In the genomic region with DNA sequence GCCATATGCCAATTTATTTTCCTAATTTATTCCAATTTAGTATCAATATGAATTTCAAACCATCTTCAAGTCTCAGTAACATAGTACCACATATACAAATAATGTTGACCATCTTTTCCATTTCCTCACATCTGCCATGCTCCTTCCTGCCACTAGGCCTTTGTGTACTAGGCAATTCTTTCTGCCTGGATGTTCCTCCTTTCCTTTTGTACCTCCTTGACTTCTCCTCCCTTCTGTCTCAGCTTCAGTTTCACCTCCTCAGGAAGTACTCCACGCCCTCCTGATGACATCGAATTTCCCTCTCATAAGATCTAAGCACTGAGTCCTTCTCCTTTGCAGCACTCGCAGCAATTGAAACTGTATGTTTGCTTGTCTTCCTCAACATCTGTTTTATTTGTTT, we compare ENCODE assay signal across 9 cellular contexts. TPM values are rescaled to one million over a fixed set of nuclear protein-coding genes. Genes with fewer than 3 reads are reported as not detected.
DNase-seq lines count a peak whose midpoint lies in the region; ATAC-seq, FAIRE-seq and TF ChIP-seq lines count a peak whose summit lies in the region.
"Had no signal": no experiment of that assay in that cellular context is flagged by ENCODE, and none has a peak within 500 bp of the region (broad histone marks: within the 10 kb centered on the region; RNA-seq: fewer than 3 reads in every experiment).

No MANE protein-coding gene starts in this region.

- H3K27me3 ChIP-seq in breast epithelium = no peaks in the 10 kb centered on the region
- no peaks in the 10 kb centered on the region for H3K27me3 ChIP-seq in kidney epithelial cell (ENCODE audit: control insufficient read depth, insufficient read depth, low read length)
- no peaks in the 10 kb centered on the region for H3K27me3 ChIP-seq in vagina
- no peaks in the 10 kb centered on the region for H3K27me3 ChIP-seq in small intestine (ENCODE audit: control insufficient read depth in 2 of 2, insufficient read depth in 2 of 2, low read length in 2 of 2)

- H3K27ac Mint-ChIP-seq in MCF 10A (ENCODE audit: low read depth, unreplicated experiment) (no peak overlapping the region), WTC11 (no peak overlapping the region)

- DNase-seq in breast epithelium (ENCODE audit: low spot score in 2 of 2) (no peak), MCF 10A (ENCODE audit: unreplicated experiment) (no peak), WTC11 (ENCODE audit: low spot score) (no peak), kidney epithelial cell (ENCODE audit: low read depth) (no peak), vagina (ENCODE audit: extremely low spot score in 2 of 2) (no peak), small intestine (no peak), NCI-H446 (lab: John Stamatoyannopoulos, UW) (no peak)

- POLR2A ChIA-PET in MCF 10A (lab: Yijun Ruan, JAX) = no interaction called here
- POLR2A ChIA-PET in WTC11 (lab: Charles Lee) = no interaction called here

- FAIRE-seq in small intestine (lab: Jason Lieb, UNC) = no peak
- FAIRE-seq: islet of Langerhans had no signal

- 64 to 89% (median 78%) methylated on average over 3 of the region's 3 CpGs for WGBS in small intestine, 3 donors

- H3K4me1 ChIP-seq in breast epithelium (no peaks in the 10 kb centered on the region), vagina (peaks cover 13% of the 10 kb centered on the region), small intestine (ENCODE audit: control insufficient read depth in 2 of 2, insufficient read depth in 1 of 2, low read depth in 1 of 2, low read length in 1 of 2) (no peaks in the 10 kb centered on the region)

- H3K36me3 ChIP-seq in breast epithelium (no peaks in the 10 kb centered on the region), kidney epithelial cell (ENCODE audit: control insufficient read depth, insufficient read depth, low read length) (no peaks in the 10 kb centered on the region), vagina (no peaks in the 10 kb centered on the region), small intestine (ENCODE audit: control insufficient read depth in 2 of 2, insufficient read depth in 2 of 2, low read length in 2 of 2) (no peaks in the 10 kb centered on the region)

- ATAC-seq in WTC11 (peak; percentile 68), GM18868 (IDR thresholded peaks at IDR 0.05; ENCODE audit: unreplicated experiment) (no peak)

- H3K36me3 Mint-ChIP-seq in MCF 10A (ENCODE audit: insufficient read depth, unreplicated experiment) (no peaks in the 10 kb centered on the region), WTC11 (no peaks in the 10 kb centered on the region)

- CTCF ChIA-PET in MCF 10A (lab: Yijun Ruan, JAX) (interaction anchor here (0.7 to 1.8 kb wide), 4 partner anchors 9 to 126 kb away, joined by 3 to 4 read pairs (median 3); no protein-coding TSS in a partner anchor), WTC11 (lab: Charles Lee) (interaction anchor here (0.8 to 2.5 kb wide), 2 partner anchors 9 to 102 kb away, joined by 3 to 9 read pairs; no protein-coding TSS in a partner anchor)

- H3K9me3 ChIP-seq in breast epithelium (no peaks in the 10 kb centered on the region), vagina (no peaks in the 10 kb centered on the region), small intestine (ENCODE audit: control insufficient read depth, low read depth) (no peaks in the 10 kb centered on the region)

- peaks cover 75% of the 10 kb centered on the region for H3K27me3 Mint-ChIP-seq in MCF 10A (ENCODE audit: insufficient read depth, unreplicated experiment)
- no peaks in the 10 kb centered on the region for H3K27me3 Mint-ChIP-seq in WTC11 (ENCODE audit: low read depth)

- H3K27ac ChIP-seq in breast epithelium = peak overlapping the region; percentile 23 to 53
- H3K27ac ChIP-seq in vagina = peak overlapping the region; percentile 56
- peak overlapping the region in 1 of 2 donors; percentile 24 for H3K27ac ChIP-seq in small intestine (ENCODE audit: low read depth in 1 of 2, low read length in 1 of 2)

- no TSS peak for BruUV-seq in MCF 10A (replicated peaks; lab: Mats Ljungman, UMichigan)

- H3K9me3 Mint-ChIP-seq in MCF 10A (ENCODE audit: unreplicated experiment) = no peaks in the 10 kb centered on the region
- H3K9me3 Mint-ChIP-seq in WTC11 = no peaks in the 10 kb centered on the region

- H3K4me1 Mint-ChIP-seq in MCF 10A (ENCODE audit: insufficient read depth, unreplicated experiment) (no peaks in the 10 kb centered on the region), WTC11 (peaks cover 43% of the 10 kb centered on the region)

- H3K4me3 ChIP-seq in breast epithelium (no peak overlapping the region), kidney epithelial cell (ENCODE audit: low read depth, low read length) (no peak overlapping the region), vagina (no peak overlapping the region), small intestine (ENCODE audit: low read depth in 1 of 2, low read length in 2 of 2) (no peak overlapping the region)

- no peak for TF ChIP-seq POLR2A in breast epithelium (IDR thresholded peaks at IDR 0.05)
- no peak for TF ChIP-seq POLR2A in vagina (IDR thresholded peaks at IDR 0.05)

- H3K4me3 Mint-ChIP-seq in MCF 10A (ENCODE audit: unreplicated experiment) = no peak overlapping the region
- H3K4me3 Mint-ChIP-seq in WTC11 = no peak overlapping the region

- intact Hi-C loops in breast epithelium (cut with DNase I; ENCODE audit: low total_unique reads) (no loop called here), MCF 10A (cut with micrococcal nuclease) (no loop called here), vagina (cut with DNase I) (loop anchor here (5.0 kb wide), 1 partner anchor 53 kb away; a partner anchor contains a TSS)

- peak in 1 of 3 donors; percentile 23 for TF ChIP-seq CTCF in breast epithelium (IDR thresholded peaks at IDR 0.05)
- TF ChIP-seq CTCF in MCF 10A (IDR thresholded peaks at IDR 0.05; ENCODE audit: unreplicated experiment) = no peak
- no peak for TF ChIP-seq CTCF in WTC11 (IDR thresholded peaks at IDR 0.05)
- TF ChIP-seq CTCF in kidney epithelial cell (IDR thresholded peaks at IDR 0.05; ENCODE audit: insufficient read depth, low read length, poor library complexity, severe bottlenecking) = peak; percentile 9
- TF ChIP-seq CTCF in vagina (IDR thresholded peaks at IDR 0.05) = no peak

TF ChIP-seq in WTC11, 78 proteins besides CTCF, POLR2A, EP300 and RAD21:
- no peak for TF ChIP-seq ESRRA (CRISPR knock-in tag; IDR thresholded peaks at IDR 0.05; ENCODE audit: borderline replicate concordance)
- TF ChIP-seq, protein P1, sequence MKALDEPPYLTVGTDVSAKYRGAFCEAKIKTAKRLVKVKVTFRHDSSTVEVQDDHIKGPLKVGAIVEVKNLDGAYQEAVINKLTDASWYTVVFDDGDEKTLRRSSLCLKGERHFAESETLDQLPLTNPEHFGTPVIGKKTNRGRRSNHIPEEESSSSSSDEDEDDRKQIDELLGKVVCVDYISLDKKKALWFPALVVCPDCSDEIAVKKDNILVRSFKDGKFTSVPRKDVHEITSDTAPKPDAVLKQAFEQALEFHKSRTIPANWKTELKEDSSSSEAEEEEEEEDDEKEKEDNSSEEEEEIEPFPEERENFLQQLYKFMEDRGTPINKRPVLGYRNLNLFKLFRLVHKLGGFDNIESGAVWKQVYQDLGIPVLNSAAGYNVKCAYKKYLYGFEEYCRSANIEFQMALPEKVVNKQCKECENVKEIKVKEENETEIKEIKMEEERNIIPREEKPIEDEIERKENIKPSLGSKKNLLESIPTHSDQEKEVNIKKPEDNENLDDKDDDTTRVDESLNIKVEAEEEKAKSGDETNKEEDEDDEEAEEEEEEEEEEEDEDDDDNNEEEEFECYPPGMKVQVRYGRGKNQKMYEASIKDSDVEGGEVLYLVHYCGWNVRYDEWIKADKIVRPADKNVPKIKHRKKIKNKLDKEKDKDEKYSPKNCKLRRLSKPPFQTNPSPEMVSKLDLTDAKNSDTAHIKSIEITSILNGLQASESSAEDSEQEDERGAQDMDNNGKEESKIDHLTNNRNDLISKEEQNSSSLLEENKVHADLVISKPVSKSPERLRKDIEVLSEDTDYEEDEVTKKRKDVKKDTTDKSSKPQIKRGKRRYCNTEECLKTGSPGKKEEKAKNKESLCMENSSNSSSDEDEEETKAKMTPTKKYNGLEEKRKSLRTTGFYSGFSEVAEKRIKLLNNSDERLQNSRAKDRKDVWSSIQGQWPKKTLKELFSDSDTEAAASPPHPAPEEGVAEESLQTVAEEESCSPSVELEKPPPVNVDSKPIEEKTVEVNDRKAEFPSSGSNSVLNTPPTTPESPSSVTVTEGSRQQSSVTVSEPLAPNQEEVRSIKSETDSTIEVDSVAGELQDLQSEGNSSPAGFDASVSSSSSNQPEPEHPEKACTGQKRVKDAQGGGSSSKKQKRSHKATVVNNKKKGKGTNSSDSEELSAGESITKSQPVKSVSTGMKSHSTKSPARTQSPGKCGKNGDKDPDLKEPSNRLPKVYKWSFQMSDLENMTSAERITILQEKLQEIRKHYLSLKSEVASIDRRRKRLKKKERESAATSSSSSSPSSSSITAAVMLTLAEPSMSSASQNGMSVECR (CRISPR knock-in tag; IDR thresholded peaks at IDR 0.05; ENCODE audit: borderline replicate concordance) = no peak
- TF ChIP-seq RELA (CRISPR knock-in tag; IDR thresholded peaks at IDR 0.05; ENCODE audit: borderline replicate concordance) = no peak
- TF ChIP-seq TEAD1 (CRISPR knock-in tag; IDR thresholded peaks at IDR 0.05) = no peak
- TF ChIP-seq ZNF263 (CRISPR knock-in tag; IDR thresholded peaks at IDR 0.05; ENCODE audit: low read depth) = no peak
- TF ChIP-seq, protein P2, sequence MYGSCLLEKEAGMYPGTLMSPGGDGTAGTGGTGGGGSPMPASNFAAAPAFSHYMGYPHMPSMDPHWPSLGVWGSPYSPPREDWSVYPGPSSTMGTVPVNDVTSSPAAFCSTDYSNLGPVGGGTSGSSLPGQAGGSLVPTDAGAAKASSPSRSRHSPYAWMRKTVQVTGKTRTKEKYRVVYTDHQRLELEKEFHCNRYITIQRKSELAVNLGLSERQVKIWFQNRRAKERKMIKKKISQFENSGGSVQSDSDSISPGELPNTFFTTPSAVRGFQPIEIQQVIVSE (CRISPR knock-in tag; IDR thresholded peaks at IDR 0.05; ENCODE audit: borderline replicate concordance) = no peak
- TF ChIP-seq TEAD4 (CRISPR knock-in tag; IDR thresholded peaks at IDR 0.05) = no peak

RNA-seq across cellular contexts. Expression of a gene that starts 53.9 kb away (rescaled TPM):
- total RNA-seq in breast epithelium = 10 to 100 TPM; 27.4 to 41.8 (median 32.1) TPM
- 0.05 and 0.07 TPM in 2 replicates for total RNA-seq in MCF 10A (2022)
- 1.4 to 3.6 TPM (median 1.7 TPM) in 3 replicates for total RNA-seq in WTC11 (2021)
- total RNA-seq in kidney epithelial cell = 1.9 and 4.8 TPM in 2 replicates
- total RNA-seq in vagina = 22.3 TPM
- 1 to 10 TPM in 2 of 3 donors, under 1 TPM in 1; 0.89 to 7.2 (median 4.6) TPM for polyA plus RNA-seq in small intestine
